Comparison of ENCODE assay signal across 29 cellular contexts in genomic region chr16:64278196-64278595, GRCh38.
DNase-seq lines count a peak whose midpoint lies in the region; FAIRE-seq and TF ChIP-seq lines count a peak whose summit lies in the region.
"Had no signal": no experiment of that assay in that cellular context is flagged by ENCODE, and none has a peak within 500 bp of the region (broad histone marks: within the 10 kb centered on the region; RNA-seq: fewer than 3 reads in every experiment).

No MANE protein-coding gene starts in this region.

- intact Hi-C loops in MCF 10A (cut with micrococcal nuclease) (no loop called here), mammary epithelial cell (cut with micrococcal nuclease) (no loop called here)

- H3K9ac ChIP-seq in mammary epithelial cell (ENCODE audit: insufficient read depth, low read length) (no peak overlapping the region), astrocyte (ENCODE audit: low read length) (no peak overlapping the region)

- H3K27ac Mint-ChIP-seq in MCF 10A (ENCODE audit: low read depth, unreplicated experiment) (no peak overlapping the region), astrocyte (ENCODE audit: unreplicated experiment) (no peak overlapping the region)
- H3K27ac Mint-ChIP-seq: activated B cell treated with CpG ODN at 0.5 μM for 24 hours; activated naive CD4-positive, alpha-beta T cell treated with anti-CD3 and anti-CD28 coated beads, Interleukin-2, amount 50 U/mL, for 72 hours; activated T-helper 17 cell treated with anti-CD3 and anti-CD28 coated beads, Interleukin-2, amount 50 U/mL, for 72 hours; B cell had no signal

- H3K36me3 ChIP-seq in mammary epithelial cell (ENCODE audit: insufficient read depth, low read length) (no peaks in the 10 kb centered on the region), astrocyte (ENCODE audit: insufficient read depth, low read length) (no peaks in the 10 kb centered on the region)
- H3K36me3 ChIP-seq: prostate gland had no signal

- in situ Hi-C loops in mammary epithelial cell (cut with MboI; ENCODE audit: low sequenced_read_pairs in 2 of 2): no loop called here

- FAIRE-seq in astrocyte (lab: Jason Lieb, UNC): no peak
- FAIRE-seq: H1 had no signal

- H3K27ac ChIP-seq in mammary epithelial cell (ENCODE audit: insufficient read depth, low read depth, low read length) (no peak overlapping the region), astrocyte (ENCODE audit: low read depth, low read length) (no peak overlapping the region)
- H3K27ac ChIP-seq: prostate gland had no signal

- H4K20me1 ChIP-seq in mammary epithelial cell (ENCODE audit: insufficient read depth, low read length): no peaks in the 10 kb centered on the region
- H4K20me1 ChIP-seq in astrocyte (ENCODE audit: insufficient read depth, low read length): no peaks in the 10 kb centered on the region

- no peaks in the 10 kb centered on the region for H3K27me3 Mint-ChIP-seq in MCF 10A (ENCODE audit: insufficient read depth, unreplicated experiment)
- H3K27me3 Mint-ChIP-seq in astrocyte (ENCODE audit: low read depth, unreplicated experiment): no peaks in the 10 kb centered on the region
- H3K27me3 Mint-ChIP-seq: activated B cell treated with CpG ODN at 0.5 μM for 24 hours; activated T-helper 17 cell treated with anti-CD3 and anti-CD28 coated beads, Interleukin-2, amount 50 U/mL, for 72 hours; B cell had no signal

- DNase-seq in MCF 10A (ENCODE audit: unreplicated experiment) (peak; percentile 7), mammary epithelial cell (no peak), astrocyte (ENCODE audit: low read depth) (peak; percentile 1), foreskin fibroblast (peak; percentile 3 to 34), COLO668 (lab: John Stamatoyannopoulos, UW; ENCODE audit: unreplicated experiment) (no peak), NCI-H146 (lab: John Stamatoyannopoulos, UW) (no peak), NCI-H345 (lab: John Stamatoyannopoulos, UW) (no peak)
- no peak for DNase-seq in activated CD4-positive, alpha-beta T cell treated with anti-CD3 and anti-CD28 coated beads for 4 hours
- DNase-seq: 8988T; activated B cell treated with CpG ODN at 0.5 μM for 24 hours; activated CD4-positive, alpha-beta T cell treated with anti-CD3 and anti-CD28 coated beads, Interleukin-2, amount 50 U/mL, for 48 hours; activated CD8-positive, alpha-beta memory T cell treated with anti-CD3 and anti-CD28 coated beads, Interleukin-2, amount 50 U/mL, for 48 hours; effector CD4-positive, alpha-beta T cell; GF-D8; Kasumi-1; kidney glomerular epithelial cell; NCI-H1092; NCI-H2029; NCI-H2227 treated with DMSO at 0.1 percent for 48 hours; NCI-H774; T1000; trophoblast cell had no signal

- H3K79me2 ChIP-seq in mammary epithelial cell (ENCODE audit: insufficient read depth, low read length): no peaks in the 10 kb centered on the region
- H3K79me2 ChIP-seq in astrocyte (ENCODE audit: insufficient read depth, low read length): no peaks in the 10 kb centered on the region

- no peaks in the 10 kb centered on the region for H3K4me1 ChIP-seq in mammary epithelial cell (ENCODE audit: insufficient read depth, low read length)
- H3K4me1 ChIP-seq in astrocyte (ENCODE audit: insufficient read depth, low read length): no peaks in the 10 kb centered on the region
- H3K4me1 ChIP-seq: prostate gland had no signal

- POLR2A ChIA-PET in MCF 10A (lab: Yijun Ruan, JAX): no interaction called here

- no peaks in the 10 kb centered on the region for H3K27me3 ChIP-seq in mammary epithelial cell (ENCODE audit: insufficient read depth, low read length)
- H3K27me3 ChIP-seq in astrocyte (ENCODE audit: insufficient read depth, low read length): no peaks in the 10 kb centered on the region

- H2AFZ ChIP-seq in mammary epithelial cell (ENCODE audit: low read depth, low read length) (no peak overlapping the region), astrocyte (ENCODE audit: low read depth, low read length) (no peak overlapping the region)

- BruUV-seq in MCF 10A (replicated peaks; lab: Mats Ljungman, UMichigan) (no TSS peak), mammary epithelial cell (replicated peaks; lab: Mats Ljungman, UMichigan) (no TSS peak)

- WGBS in mammary epithelial cell (ENCODE audit: low coverage, missing lambda C conversion rate): 38% methylated on average over 1 of the region's 1 CpG

- TF ChIP-seq CTCF in MCF 10A (IDR thresholded peaks at IDR 0.05; ENCODE audit: unreplicated experiment) (no peak), mammary epithelial cell (conservative IDR thresholded peaks at IDR 0.05 in 1 of 2, IDR thresholded peaks at IDR 0.05 in 1 of 2; ENCODE audit: extremely low read depth in 1 of 2, insufficient read depth in 1 of 2, low read depth in 1 of 2, low read length in 2 of 2) (no peak), astrocyte (IDR thresholded peaks at IDR 0.05; ENCODE audit: insufficient read depth, low read depth, low read length) (no peak), foreskin fibroblast (IDR thresholded peaks at IDR 0.05; ENCODE audit: low read depth, low read length) (no peak)

- no peaks in the 10 kb centered on the region for H3K9me3 Mint-ChIP-seq in MCF 10A (ENCODE audit: unreplicated experiment)
- H3K9me3 Mint-ChIP-seq in astrocyte (ENCODE audit: unreplicated experiment): no peaks in the 10 kb centered on the region
- H3K9me3 Mint-ChIP-seq: neural crest cell had no signal

- no peaks in the 10 kb centered on the region for H3K36me3 Mint-ChIP-seq in MCF 10A (ENCODE audit: insufficient read depth, unreplicated experiment)
- no peaks in the 10 kb centered on the region for H3K36me3 Mint-ChIP-seq in astrocyte (ENCODE audit: low read depth, unreplicated experiment)
- H3K36me3 Mint-ChIP-seq: activated naive CD4-positive, alpha-beta T cell treated with anti-CD3 and anti-CD28 coated beads, Interleukin-2, amount 50 U/mL, for 72 hours had no signal

- H3K4me3 Mint-ChIP-seq in MCF 10A (ENCODE audit: unreplicated experiment) (no peak overlapping the region), astrocyte (ENCODE audit: unreplicated experiment) (no peak overlapping the region)
- H3K4me3 Mint-ChIP-seq: activated B cell treated with CpG ODN at 0.5 μM for 24 hours; activated T-helper 17 cell treated with anti-CD3 and anti-CD28 coated beads, Interleukin-2, amount 50 U/mL, for 72 hours; B cell; neural crest cell had no signal

- H3K4me3 ChIP-seq in mammary epithelial cell (replicated peaks in 1 of 3; ENCODE audit: insufficient read depth in 1 of 3, low read depth in 2 of 3, low read length in 3 of 3): no peak overlapping the region
- H3K4me3 ChIP-seq in astrocyte (ENCODE audit: insufficient read depth, low read depth, low read length): no peak overlapping the region
- no peak overlapping the region for H3K4me3 ChIP-seq in foreskin fibroblast (ENCODE audit: low read depth in 1 of 2, low read length in 2 of 2)
- H3K4me3 ChIP-seq: lung, prostate gland had no signal

- dilution Hi-C loops in mammary epithelial cell (cut with HindIII; ENCODE audit: low sequenced_read_pairs): no loop called here

- H3K4me2 ChIP-seq in mammary epithelial cell (ENCODE audit: insufficient read depth, low read depth, low read length): no peak overlapping the region
- H3K4me2 ChIP-seq in astrocyte (ENCODE audit: low read length): no peak overlapping the region

- H3K4me1 Mint-ChIP-seq in MCF 10A (ENCODE audit: insufficient read depth, unreplicated experiment) (no peaks in the 10 kb centered on the region), astrocyte (ENCODE audit: low read depth, unreplicated experiment) (no peaks in the 10 kb centered on the region)
- H3K4me1 Mint-ChIP-seq: activated B cell treated with CpG ODN at 0.5 μM for 24 hours; activated T-helper 17 cell treated with anti-CD3 and anti-CD28 coated beads, Interleukin-2, amount 50 U/mL, for 72 hours; B cell had no signal

- CTCF ChIA-PET in MCF 10A (lab: Yijun Ruan, JAX): no interaction called here
- CTCF ChIA-PET in mammary epithelial cell (lab: Charles Lee; ENCODE audit: low non-redundant PET): no interaction called here

- H3K9me3 ChIP-seq in mammary epithelial cell (replicated peaks; ENCODE audit: insufficient read depth, low read length) (no peaks in the 10 kb centered on the region), astrocyte (ENCODE audit: insufficient read depth, low read depth, low read length) (no peaks in the 10 kb centered on the region)
- H3K9me3 ChIP-seq: prostate gland had no signal

Comparison
In these comparisons a context has a peak if more than half of its experiments do, and no peak if none do; other contexts are left out.
1. DNase-seq: peak in MCF 10A (single experiment), astrocyte (single experiment) and foreskin fibroblast (2 of 2); none in mammary epithelial cell (single experiment), COLO668 (single experiment), NCI-H146 (single experiment), activated CD4-positive, alpha-beta T cell treated with anti-CD3 and anti-CD28 coated beads for 4 hours (0 of 2) and NCI-H345 (single experiment).